8 cellular contexts compared by ENCODE assay signal in genomic region chr12:70783455-70783854, GRCh38.
"Had no signal": no experiment of that assay in that cellular context is flagged by ENCODE, and none has a peak within 500 bp of the region (broad histone marks: within the 10 kb centered on the region; RNA-seq: fewer than 3 reads in every experiment).

No MANE protein-coding gene starts in this region.

- DNase-seq: GM23248, GOT3, HFFc6, IMR-90 had no signal

- H3K27ac Mint-ChIP-seq: HFFc6 had no signal

- H3K9me3 ChIP-seq: HAP-1 had no signal

- H3K36me3 ChIP-seq: HAP-1 had no signal

- H3K4me1 ChIP-seq: HAP-1 had no signal

- H3K27ac ChIP-seq: GM23248, HL-60 had no signal

- H3K4me3 ChIP-seq: GM23248, HAP-1, K562 had no signal

- H3K4me3 Mint-ChIP-seq: HFFc6 had no signal

- H3K9ac ChIP-seq: GM23248 had no signal

- ATAC-seq: HCT116, K562 had no signal

- H3K9me3 Mint-ChIP-seq: HFFc6 had no signal
